Comparison of ENCODE assay signal across 1 cellular context in the genomic region with DNA sequence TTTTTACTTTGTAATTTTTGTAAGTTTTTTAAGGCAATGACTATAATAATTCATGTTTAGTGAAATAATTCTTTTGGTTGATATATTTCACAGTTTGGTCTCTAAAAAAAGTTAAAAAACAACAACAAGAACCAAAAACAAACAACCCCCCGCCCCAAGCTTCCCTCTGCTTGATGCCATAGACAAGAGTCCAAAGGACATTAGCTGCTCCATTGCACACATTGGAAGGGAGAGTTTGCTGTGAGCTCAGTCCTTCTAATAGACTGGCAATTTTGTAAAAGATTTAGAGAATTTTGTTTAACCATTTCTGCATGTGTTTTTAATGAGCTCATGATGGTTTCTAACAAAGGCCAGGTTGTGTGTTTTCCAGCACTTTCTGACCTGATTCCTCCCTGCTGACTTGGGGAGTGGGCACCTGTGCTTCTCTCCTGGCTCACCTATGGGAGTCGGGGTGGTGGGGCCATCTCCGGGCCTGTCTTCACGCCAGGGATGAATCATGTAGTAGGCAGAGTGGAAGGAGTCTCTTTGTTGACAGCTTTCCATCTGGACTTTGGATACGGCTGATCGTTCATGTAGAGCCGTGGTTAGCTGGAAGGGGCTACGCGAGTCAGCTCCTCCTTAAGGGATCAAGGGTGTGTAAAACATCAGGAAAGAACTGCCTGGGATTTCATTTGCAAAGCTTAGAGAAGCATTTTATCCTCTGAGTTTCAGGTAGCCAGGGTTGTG.
TF ChIP-seq lines count a peak whose summit lies in the region.

No MANE protein-coding gene starts in this region.

TF ChIP-seq in HepG2, 621 proteins besides CTCF, POLR2A, EP300 and RAD21 (continued from another document and continues in another):
- TF ChIP-seq CREB3 (CRISPR knock-in tag; IDR thresholded peaks at IDR 0.05): no peak
- TF ChIP-seq ZNF7 (CRISPR knock-in tag; IDR thresholded peaks at IDR 0.05): no peak
- no peak for TF ChIP-seq GZF1 (CRISPR knock-in tag; IDR thresholded peaks at IDR 0.05)
- TF ChIP-seq SP2 (CRISPR knock-in tag; IDR thresholded peaks at IDR 0.05): no peak
- no peak for TF ChIP-seq TCF7L2 (IDR thresholded peaks at IDR 0.05; ENCODE audit: low read depth, low read length)
- TF ChIP-seq ZNF17 (CRISPR knock-in tag; IDR thresholded peaks at IDR 0.05): no peak
- no peak for TF ChIP-seq BCL6 (CRISPR knock-in tag; IDR thresholded peaks at IDR 0.05)
- no peak for TF ChIP-seq ELF3 (CRISPR knock-in tag; IDR thresholded peaks at IDR 0.05)
- no peak for TF ChIP-seq HOXA7 (CRISPR knock-in tag; IDR thresholded peaks at IDR 0.05)
- TF ChIP-seq ERF (CRISPR knock-in tag; IDR thresholded peaks at IDR 0.05): 0 out of 2 replicates have a peak, but pooled peaks have one; percentile 24
- no peak for TF ChIP-seq FOXA1 (IDR thresholded peaks at IDR 0.05)
- peak; percentile 43; the same call in 1 of the 2 replicates for TF ChIP-seq FOXA1 (CRISPR knock-in tag; IDR thresholded peaks at IDR 0.05)
- TF ChIP-seq ZFAT (CRISPR knock-in tag; conservative IDR thresholded peaks at IDR 0.05): no peak
- TF ChIP-seq, protein P1, sequence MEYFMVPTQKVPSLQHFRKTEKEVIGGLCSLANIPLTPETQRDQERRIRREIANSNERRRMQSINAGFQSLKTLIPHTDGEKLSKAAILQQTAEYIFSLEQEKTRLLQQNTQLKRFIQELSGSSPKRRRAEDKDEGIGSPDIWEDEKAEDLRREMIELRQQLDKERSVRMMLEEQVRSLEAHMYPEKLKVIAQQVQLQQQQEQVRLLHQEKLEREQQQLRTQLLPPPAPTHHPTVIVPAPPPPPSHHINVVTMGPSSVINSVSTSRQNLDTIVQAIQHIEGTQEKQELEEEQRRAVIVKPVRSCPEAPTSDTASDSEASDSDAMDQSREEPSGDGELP (IDR thresholded peaks at IDR 0.05; ENCODE audit: borderline replicate concordance, low read depth): no peak
- TF ChIP-seq KAT2B (IDR thresholded peaks at IDR 0.05; ENCODE audit: borderline replicate concordance, low read depth, low read length): no peak
- no peak for TF ChIP-seq RFXAP (CRISPR knock-in tag; IDR thresholded peaks at IDR 0.05; ENCODE audit: borderline replicate concordance)
- no peak for TF ChIP-seq ZBTB7A (CRISPR knock-in tag; IDR thresholded peaks at IDR 0.05)
- no peak for TF ChIP-seq SIX1 (CRISPR knock-in tag; IDR thresholded peaks at IDR 0.05; ENCODE audit: borderline replicate concordance)
- no peak for TF ChIP-seq CBX1 (IDR thresholded peaks at IDR 0.05; ENCODE audit: low read depth)
- no peak for TF ChIP-seq MEIS2 (CRISPR knock-in tag; IDR thresholded peaks at IDR 0.05)
- no peak for TF ChIP-seq ELF4 (CRISPR knock-in tag; IDR thresholded peaks at IDR 0.05; ENCODE audit: borderline replicate concordance)
- no peak for TF ChIP-seq ZFP62 (CRISPR knock-in tag; IDR thresholded peaks at IDR 0.05)
- no peak for TF ChIP-seq HOXD1 (CRISPR knock-in tag; IDR thresholded peaks at IDR 0.05)
- TF ChIP-seq, protein P2, sequence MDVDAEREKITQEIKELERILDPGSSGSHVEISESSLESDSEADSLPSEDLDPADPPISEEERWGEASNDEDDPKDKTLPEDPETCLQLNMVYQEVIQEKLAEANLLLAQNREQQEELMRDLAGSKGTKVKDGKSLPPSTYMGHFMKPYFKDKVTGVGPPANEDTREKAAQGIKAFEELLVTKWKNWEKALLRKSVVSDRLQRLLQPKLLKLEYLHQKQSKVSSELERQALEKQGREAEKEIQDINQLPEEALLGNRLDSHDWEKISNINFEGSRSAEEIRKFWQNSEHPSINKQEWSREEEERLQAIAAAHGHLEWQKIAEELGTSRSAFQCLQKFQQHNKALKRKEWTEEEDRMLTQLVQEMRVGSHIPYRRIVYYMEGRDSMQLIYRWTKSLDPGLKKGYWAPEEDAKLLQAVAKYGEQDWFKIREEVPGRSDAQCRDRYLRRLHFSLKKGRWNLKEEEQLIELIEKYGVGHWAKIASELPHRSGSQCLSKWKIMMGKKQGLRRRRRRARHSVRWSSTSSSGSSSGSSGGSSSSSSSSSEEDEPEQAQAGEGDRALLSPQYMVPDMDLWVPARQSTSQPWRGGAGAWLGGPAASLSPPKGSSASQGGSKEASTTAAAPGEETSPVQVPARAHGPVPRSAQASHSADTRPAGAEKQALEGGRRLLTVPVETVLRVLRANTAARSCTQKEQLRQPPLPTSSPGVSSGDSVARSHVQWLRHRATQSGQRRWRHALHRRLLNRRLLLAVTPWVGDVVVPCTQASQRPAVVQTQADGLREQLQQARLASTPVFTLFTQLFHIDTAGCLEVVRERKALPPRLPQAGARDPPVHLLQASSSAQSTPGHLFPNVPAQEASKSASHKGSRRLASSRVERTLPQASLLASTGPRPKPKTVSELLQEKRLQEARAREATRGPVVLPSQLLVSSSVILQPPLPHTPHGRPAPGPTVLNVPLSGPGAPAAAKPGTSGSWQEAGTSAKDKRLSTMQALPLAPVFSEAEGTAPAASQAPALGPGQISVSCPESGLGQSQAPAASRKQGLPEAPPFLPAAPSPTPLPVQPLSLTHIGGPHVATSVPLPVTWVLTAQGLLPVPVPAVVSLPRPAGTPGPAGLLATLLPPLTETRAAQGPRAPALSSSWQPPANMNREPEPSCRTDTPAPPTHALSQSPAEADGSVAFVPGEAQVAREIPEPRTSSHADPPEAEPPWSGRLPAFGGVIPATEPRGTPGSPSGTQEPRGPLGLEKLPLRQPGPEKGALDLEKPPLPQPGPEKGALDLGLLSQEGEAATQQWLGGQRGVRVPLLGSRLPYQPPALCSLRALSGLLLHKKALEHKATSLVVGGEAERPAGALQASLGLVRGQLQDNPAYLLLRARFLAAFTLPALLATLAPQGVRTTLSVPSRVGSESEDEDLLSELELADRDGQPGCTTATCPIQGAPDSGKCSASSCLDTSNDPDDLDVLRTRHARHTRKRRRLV (CRISPR knock-in tag; IDR thresholded peaks at IDR 0.05): no peak
- no peak for TF ChIP-seq HNRNPL (IDR thresholded peaks at IDR 0.05; ENCODE audit: low read depth, low read length)
- no peak for TF ChIP-seq SOX6 (IDR thresholded peaks at IDR 0.05)
- TF ChIP-seq SOX6 (CRISPR knock-in tag; IDR thresholded peaks at IDR 0.05): peak; percentile 13; the same call in 1 of the 2 replicates
- TF ChIP-seq, protein P3, sequence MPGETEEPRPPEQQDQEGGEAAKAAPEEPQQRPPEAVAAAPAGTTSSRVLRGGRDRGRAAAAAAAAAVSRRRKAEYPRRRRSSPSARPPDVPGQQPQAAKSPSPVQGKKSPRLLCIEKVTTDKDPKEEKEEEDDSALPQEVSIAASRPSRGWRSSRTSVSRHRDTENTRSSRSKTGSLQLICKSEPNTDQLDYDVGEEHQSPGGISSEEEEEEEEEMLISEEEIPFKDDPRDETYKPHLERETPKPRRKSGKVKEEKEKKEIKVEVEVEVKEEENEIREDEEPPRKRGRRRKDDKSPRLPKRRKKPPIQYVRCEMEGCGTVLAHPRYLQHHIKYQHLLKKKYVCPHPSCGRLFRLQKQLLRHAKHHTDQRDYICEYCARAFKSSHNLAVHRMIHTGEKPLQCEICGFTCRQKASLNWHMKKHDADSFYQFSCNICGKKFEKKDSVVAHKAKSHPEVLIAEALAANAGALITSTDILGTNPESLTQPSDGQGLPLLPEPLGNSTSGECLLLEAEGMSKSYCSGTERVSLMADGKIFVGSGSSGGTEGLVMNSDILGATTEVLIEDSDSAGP (CRISPR knock-in tag; IDR thresholded peaks at IDR 0.05; ENCODE audit: borderline replicate concordance): no peak
- TF ChIP-seq MAFG (CRISPR knock-in tag; IDR thresholded peaks at IDR 0.05): no peak
- no peak for TF ChIP-seq SRSF1 (optimal IDR thresholded peaks at IDR 0.05; ENCODE audit: low read depth, low read length)
- no peak for TF ChIP-seq ZNF20 (CRISPR knock-in tag; IDR thresholded peaks at IDR 0.05)
- TF ChIP-seq RARA (CRISPR knock-in tag; IDR thresholded peaks at IDR 0.05): 0 out of 2 replicates have a peak, but pooled peaks have one; percentile 23
- TF ChIP-seq MXD3 (CRISPR knock-in tag; IDR thresholded peaks at IDR 0.05): no peak
- TF ChIP-seq, protein P4, sequence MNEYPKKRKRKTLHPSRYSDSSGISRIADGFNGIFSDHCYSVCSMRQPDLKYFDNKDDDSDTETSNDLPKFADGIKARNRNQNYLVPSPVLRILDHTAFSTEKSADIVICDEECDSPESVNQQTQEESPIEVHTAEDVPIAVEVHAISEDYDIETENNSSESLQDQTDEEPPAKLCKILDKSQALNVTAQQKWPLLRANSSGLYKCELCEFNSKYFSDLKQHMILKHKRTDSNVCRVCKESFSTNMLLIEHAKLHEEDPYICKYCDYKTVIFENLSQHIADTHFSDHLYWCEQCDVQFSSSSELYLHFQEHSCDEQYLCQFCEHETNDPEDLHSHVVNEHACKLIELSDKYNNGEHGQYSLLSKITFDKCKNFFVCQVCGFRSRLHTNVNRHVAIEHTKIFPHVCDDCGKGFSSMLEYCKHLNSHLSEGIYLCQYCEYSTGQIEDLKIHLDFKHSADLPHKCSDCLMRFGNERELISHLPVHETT (CRISPR knock-in tag; conservative IDR thresholded peaks at IDR 0.05): no peak
- TF ChIP-seq, protein P5, sequence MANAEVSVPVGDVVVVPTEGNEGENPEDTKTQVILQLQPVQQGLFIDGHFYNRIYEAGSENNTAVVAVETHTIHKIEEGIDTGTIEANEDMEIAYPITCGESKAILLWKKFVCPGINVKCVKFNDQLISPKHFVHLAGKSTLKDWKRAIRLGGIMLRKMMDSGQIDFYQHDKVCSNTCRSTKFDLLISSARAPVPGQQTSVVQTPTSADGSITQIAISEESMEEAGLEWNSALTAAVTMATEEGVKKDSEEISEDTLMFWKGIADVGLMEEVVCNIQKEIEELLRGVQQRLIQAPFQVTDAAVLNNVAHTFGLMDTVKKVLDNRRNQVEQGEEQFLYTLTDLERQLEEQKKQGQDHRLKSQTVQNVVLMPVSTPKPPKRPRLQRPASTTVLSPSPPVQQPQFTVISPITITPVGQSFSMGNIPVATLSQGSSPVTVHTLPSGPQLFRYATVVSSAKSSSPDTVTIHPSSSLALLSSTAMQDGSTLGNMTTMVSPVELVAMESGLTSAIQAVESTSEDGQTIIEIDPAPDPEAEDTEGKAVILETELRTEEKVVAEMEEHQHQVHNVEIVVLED (CRISPR knock-in tag; IDR thresholded peaks at IDR 0.05; ENCODE audit: borderline replicate concordance): no peak
- TF ChIP-seq ZNF383 (CRISPR knock-in tag; IDR thresholded peaks at IDR 0.05; ENCODE audit: borderline replicate concordance): no peak
- no peak for TF ChIP-seq STAT5B (CRISPR knock-in tag; IDR thresholded peaks at IDR 0.05)
- TF ChIP-seq, protein P6, sequence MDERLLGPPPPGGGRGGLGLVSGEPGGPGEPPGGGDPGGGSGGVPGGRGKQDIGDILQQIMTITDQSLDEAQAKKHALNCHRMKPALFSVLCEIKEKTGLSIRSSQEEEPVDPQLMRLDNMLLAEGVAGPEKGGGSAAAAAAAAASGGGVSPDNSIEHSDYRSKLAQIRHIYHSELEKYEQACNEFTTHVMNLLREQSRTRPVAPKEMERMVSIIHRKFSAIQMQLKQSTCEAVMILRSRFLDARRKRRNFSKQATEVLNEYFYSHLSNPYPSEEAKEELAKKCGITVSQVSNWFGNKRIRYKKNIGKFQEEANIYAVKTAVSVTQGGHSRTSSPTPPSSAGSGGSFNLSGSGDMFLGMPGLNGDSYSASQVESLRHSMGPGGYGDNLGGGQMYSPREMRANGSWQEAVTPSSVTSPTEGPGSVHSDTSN (CRISPR knock-in tag; IDR thresholded peaks at IDR 0.05): no peak
- no peak for TF ChIP-seq LCORL (IDR thresholded peaks at IDR 0.05)
- peak; percentile 35; the same call in 1 of the 2 replicates for TF ChIP-seq LCORL (CRISPR knock-in tag; IDR thresholded peaks at IDR 0.05)
- no peak for TF ChIP-seq ZNF749 (CRISPR knock-in tag; IDR thresholded peaks at IDR 0.05; ENCODE audit: borderline replicate concordance)
- no peak for TF ChIP-seq ZSCAN20 (CRISPR knock-in tag; IDR thresholded peaks at IDR 0.05; ENCODE audit: borderline replicate concordance)
- TF ChIP-seq, protein P7, sequence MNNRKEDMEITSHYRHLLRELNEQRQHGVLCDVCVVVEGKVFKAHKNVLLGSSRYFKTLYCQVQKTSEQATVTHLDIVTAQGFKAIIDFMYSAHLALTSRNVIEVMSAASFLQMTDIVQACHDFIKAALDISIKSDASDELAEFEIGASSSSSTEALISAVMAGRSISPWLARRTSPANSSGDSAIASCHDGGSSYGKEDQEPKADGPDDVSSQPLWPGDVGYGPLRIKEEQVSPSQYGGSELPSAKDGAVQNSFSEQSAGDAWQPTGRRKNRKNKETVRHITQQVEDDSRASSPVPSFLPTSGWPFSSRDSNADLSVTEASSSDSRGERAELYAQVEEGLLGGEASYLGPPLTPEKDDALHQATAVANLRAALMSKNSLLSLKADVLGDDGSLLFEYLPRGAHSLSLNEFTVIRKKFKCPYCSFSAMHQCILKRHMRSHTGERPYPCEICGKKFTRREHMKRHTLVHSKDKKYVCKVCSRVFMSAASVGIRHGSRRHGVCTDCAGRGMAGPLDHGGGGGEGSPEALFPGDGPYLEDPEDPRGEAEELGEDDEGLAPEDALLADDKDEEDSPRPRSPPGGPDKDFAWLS (CRISPR knock-in tag; IDR thresholded peaks at IDR 0.05; ENCODE audit: borderline replicate concordance): no peak
- TF ChIP-seq SALL1 (CRISPR knock-in tag; IDR thresholded peaks at IDR 0.05): peak; percentile 41
